In the genomic region with DNA sequence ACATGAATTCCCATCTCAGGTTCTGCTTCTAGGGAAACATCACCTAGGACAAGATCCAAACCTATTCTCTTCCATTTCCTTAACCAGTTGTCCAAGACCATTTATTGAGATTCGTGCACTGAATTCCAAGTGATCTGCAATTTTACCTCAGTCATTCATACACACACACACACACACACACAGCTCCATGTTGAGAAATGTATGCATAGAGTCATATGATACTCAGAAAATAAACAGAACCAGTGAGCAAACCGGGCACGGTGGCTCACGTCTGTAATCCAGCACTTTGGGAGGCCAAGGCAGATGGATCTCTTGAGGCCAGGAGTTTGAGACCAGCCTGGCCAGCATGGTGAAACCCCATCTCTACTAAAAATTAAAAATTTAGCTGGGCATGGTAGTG, we compare ENCODE assay signal across 25 cellular contexts. TPM values are rescaled to one million over a fixed set of nuclear protein-coding genes. Genes with fewer than 3 reads are reported as not detected.
"Had no signal": no experiment of that assay in that cellular context is flagged by ENCODE, and none has a peak within 500 bp of the region (broad histone marks: within the 10 kb centered on the region; RNA-seq: fewer than 3 reads in every experiment).

No MANE protein-coding gene starts in this region.

- ATAC-seq: activated T-cell treated with anti-CD3 and anti-CD28 coated beads, Interleukin-2, amount 50 U/mL, for 4 hours; Panc1; Right ventricle myocardium inferior had no signal

- H3K4me3 ChIP-seq: SK-N-MC had no signal

- DNase-seq: activated CD4-positive, alpha-beta memory T cell treated with anti-CD3 and anti-CD28 coated beads for 36 hours; activated CD4-positive, alpha-beta T cell treated with anti-CD3 and anti-CD28 coated beads, Interleukin-2, amount 10 ng/mL, durations not matched to agents 7 days and 5 days; activated CD4-positive, CD25-positive, alpha-beta regulatory T cell; activated CD8-positive, alpha-beta memory T cell treated with anti-CD3 and anti-CD28 coated beads for 24 hours; activated effector memory CD4-positive, alpha-beta T cell treated with anti-CD3 and anti-CD28 coated beads, Interleukin-2, amount 50 U/mL, for 16 hours; activated naive CD4-positive, alpha-beta T cell treated with Interleukin-2 at 50 U/mL for 16 hours; activated naive CD8-positive, alpha-beta T cell treated with anti-CD3 and anti-CD28 coated beads for 36 hours; activated T-cell treated with anti-CD3 and anti-CD28 coated beads, Interleukin-2, amount 50 U/mL, for 4 hours; aorta; cerebellar nuclear complex; KG1; NCI-H1048; NCI-H1694 treated with DMSO at 0.1 percent for 48 hours; NCI-H2029 treated with DMSO at 0.1 percent for 48 hours; NCI-H345; NCI-H510A; NCI-H526 treated with DMSO at 0.1 percent for 48 hours; NCI-H82; RPMI8226; T-helper 1 cell had no signal

- H3K27ac ChIP-seq: SK-N-MC, VCaP had no signal

- H3K9me3 Mint-ChIP-seq: activated CD4-positive, alpha-beta memory T cell treated with anti-CD3 and anti-CD28 coated beads for 36 hours; activated CD4-positive, alpha-beta T cell treated with anti-CD3 and anti-CD28 coated beads, Interleukin-2, amount 10 ng/mL, durations not matched to agents 7 days and 5 days; activated naive CD8-positive, alpha-beta T cell treated with anti-CD3 and anti-CD28 coated beads for 36 hours; activated T-cell treated with anti-CD3 and anti-CD28 coated beads, Interleukin-2, amount 50 U/mL, for 4 hours had no signal

- H3K27me3 Mint-ChIP-seq: activated CD4-positive, alpha-beta memory T cell treated with anti-CD3 and anti-CD28 coated beads for 36 hours; activated naive CD8-positive, alpha-beta T cell treated with anti-CD3 and anti-CD28 coated beads for 36 hours had no signal

- H3K27ac Mint-ChIP-seq: activated CD4-positive, alpha-beta memory T cell treated with anti-CD3 and anti-CD28 coated beads for 36 hours; activated CD4-positive, alpha-beta T cell treated with anti-CD3 and anti-CD28 coated beads, Interleukin-2, amount 10 ng/mL, durations not matched to agents 7 days and 5 days; activated naive CD8-positive, alpha-beta T cell treated with anti-CD3 and anti-CD28 coated beads for 36 hours had no signal

- H3K36me3 Mint-ChIP-seq: activated CD4-positive, alpha-beta memory T cell treated with anti-CD3 and anti-CD28 coated beads for 36 hours; activated naive CD8-positive, alpha-beta T cell treated with anti-CD3 and anti-CD28 coated beads for 36 hours had no signal

- H3K4me3 Mint-ChIP-seq: activated CD4-positive, alpha-beta memory T cell treated with anti-CD3 and anti-CD28 coated beads for 36 hours; activated CD4-positive, alpha-beta T cell treated with anti-CD3 and anti-CD28 coated beads, Interleukin-2, amount 10 ng/mL, durations not matched to agents 7 days and 5 days; activated naive CD8-positive, alpha-beta T cell treated with anti-CD3 and anti-CD28 coated beads for 36 hours; activated T-cell treated with anti-CD3 and anti-CD28 coated beads, Interleukin-2, amount 50 U/mL, for 4 hours had no signal

RNA-seq across cellular contexts. Expression of a gene that starts 56.6 kb away (rescaled TPM):
- total RNA-seq: LHCN-M2 had no signal
